ENCODE assay signal across 29 cellular contexts in the genomic region with DNA sequence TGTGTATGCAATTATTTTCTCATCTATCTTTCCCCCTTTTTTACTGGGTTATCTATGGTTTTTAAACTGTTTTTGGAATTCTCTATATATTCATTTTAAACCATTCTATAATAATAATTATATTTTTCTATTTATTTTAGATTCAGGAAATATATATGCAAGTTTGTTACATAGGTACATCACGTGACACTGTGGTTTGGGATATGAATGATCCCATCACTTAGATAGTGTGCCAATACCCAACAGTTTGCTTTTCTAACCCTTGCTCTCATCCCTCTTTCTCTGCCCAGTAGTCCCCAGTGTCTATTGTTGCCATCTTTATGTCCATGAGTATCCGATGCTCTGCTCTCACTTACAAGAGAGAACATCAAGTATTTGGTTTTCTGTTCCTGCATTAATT.
"Had no signal": no experiment of that assay in that cellular context is flagged by ENCODE, and none has a peak within 500 bp of the region (broad histone marks: within the 10 kb centered on the region; RNA-seq: fewer than 3 reads in every experiment).

No MANE protein-coding gene starts in this region.

- H3K36me3 ChIP-seq: colonic mucosa, esophagus muscularis mucosa, esophagus squamous epithelium, gastrocnemius medialis, gastroesophageal sphincter, heart left ventricle, heart right ventricle had no signal

- H3K9me3 ChIP-seq: colonic mucosa, esophagus muscularis mucosa, gastrocnemius medialis, gastroesophageal sphincter had no signal

- H3K27me3 ChIP-seq: colonic mucosa, esophagus muscularis mucosa, esophagus squamous epithelium, foreskin keratinocyte, gastrocnemius medialis, gastroesophageal sphincter, heart left ventricle, heart right ventricle had no signal

- H3K4me3 Mint-ChIP-seq: dendritic cell treated with granulocyte-macrophage colony-stimulating factor and Interleukin-4, amounts not matched to agents 40 ng/mL and 50 ng/mL, for 4 days; effector memory CD8-positive, alpha-beta T cell; endodermal cell had no signal

- H3K27ac ChIP-seq: colonic mucosa, coronary artery, dorsolateral prefrontal cortex, epithelial cell of prostate, esophagus muscularis mucosa, esophagus squamous epithelium, foreskin keratinocyte, gastrocnemius medialis, gastroesophageal sphincter, heart left ventricle, heart right ventricle had no signal

- H3K9me3 Mint-ChIP-seq: endodermal cell had no signal

- H3K27me3 Mint-ChIP-seq: dendritic cell treated with granulocyte-macrophage colony-stimulating factor and Interleukin-4, amounts not matched to agents 40 ng/mL and 50 ng/mL, for 4 days; effector memory CD8-positive, alpha-beta T cell had no signal

- H3K4me3 ChIP-seq: colonic mucosa, coronary artery, dorsolateral prefrontal cortex, esophagus muscularis mucosa, esophagus squamous epithelium, gastrocnemius medialis, gastroesophageal sphincter, heart left ventricle, heart right ventricle had no signal

- FAIRE-seq: colon, endometrium, endothelial cell of umbilical vein, frontal cortex had no signal

- H3K27ac Mint-ChIP-seq: dendritic cell treated with granulocyte-macrophage colony-stimulating factor and Interleukin-4, amounts not matched to agents 40 ng/mL and 50 ng/mL, for 4 days; effector memory CD8-positive, alpha-beta T cell; endodermal cell had no signal

- DNase-seq: colonic mucosa; cortex of kidney; dermis blood vessel endothelial cell; dorsolateral prefrontal cortex; effector CD4-positive, alpha-beta T cell; effector CD8-positive, alpha-beta T cell; effector memory CD4-positive, alpha-beta T cell; effector memory CD8-positive, alpha-beta T cell; endodermal cell; erythroblast; esophagus squamous epithelium; foreskin fibroblast; foreskin keratinocyte; foreskin melanocyte; gastrocnemius medialis; glutamatergic neuron; head of caudate nucleus; heart left ventricle; heart right ventricle had no signal

- H3K4me1 ChIP-seq: colonic mucosa, esophagus muscularis mucosa, esophagus squamous epithelium, foreskin keratinocyte, gastrocnemius medialis, gastroesophageal sphincter, heart left ventricle, heart right ventricle had no signal

- ATAC-seq: effector memory CD8-positive, alpha-beta T cell; esophagus mucosa; foreskin keratinocyte; gastrocnemius medialis; gastroesophageal sphincter; heart left ventricle; heart right ventricle had no signal
